Comparison of ENCODE assay signal across 18 cellular contexts in the genomic region with DNA sequence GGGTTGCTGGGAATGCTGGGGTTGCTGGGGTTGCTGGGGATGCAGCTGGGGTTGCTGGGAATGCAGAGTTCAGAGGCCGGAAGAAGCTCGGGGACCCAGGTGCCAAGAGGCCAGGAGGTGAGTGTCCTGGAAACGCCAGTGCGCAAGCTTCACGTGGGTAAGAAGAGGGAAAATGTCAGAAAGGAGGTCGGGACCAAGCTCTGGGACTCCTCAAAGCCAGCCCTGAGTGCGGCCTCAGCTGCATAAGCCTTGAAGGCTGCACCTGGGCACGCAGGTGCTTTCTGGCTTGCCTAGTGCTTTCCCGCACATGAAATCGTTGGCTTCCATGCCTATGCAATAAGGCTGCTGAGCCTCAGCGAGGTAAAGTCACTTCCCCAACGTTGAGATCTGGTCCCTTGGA. TPM values are rescaled to one million over a fixed set of nuclear protein-coding genes. Genes with fewer than 3 reads are reported as not detected.
DNase-seq lines count a peak whose midpoint lies in the region; ATAC-seq, FAIRE-seq and TF ChIP-seq lines count a peak whose summit lies in the region.
"Had no signal": no experiment of that assay in that cellular context is flagged by ENCODE, and none has a peak within 500 bp of the region (broad histone marks: within the 10 kb centered on the region; RNA-seq: fewer than 3 reads in every experiment).

No MANE protein-coding gene starts in this region.

- ATAC-seq in HCT116, result peak; percentile 4; the same call in 1 of the 2 replicates
- no peak for ATAC-seq in right cardiac atrium

- dilution Hi-C loops in mammary epithelial cell (cut with HindIII; ENCODE audit: low sequenced_read_pairs) (loop anchor here (5.0 kb wide), 1 partner anchor 44 kb away; no protein-coding TSS in a partner anchor), keratinocyte (cut with MboI; ENCODE audit: extremely low pct_ligation_motif_present, low sequenced_read_pairs) (no loop called here)

- no TSS peak for BruUV-seq in HCT116 (replicated peaks; lab: Mats Ljungman, UMichigan)
- BruUV-seq in mammary epithelial cell (replicated peaks; lab: Mats Ljungman, UMichigan), result no TSS peak

- H3K4me1 ChIP-seq in HCT116 (ENCODE audit: control insufficient read depth in 1 of 2, insufficient read depth in 2 of 2, low read length in 2 of 2), result peaks cover 22 to 57% of the 10 kb centered on the region in 2 experiments
- H3K4me1 ChIP-seq in mammary epithelial cell (ENCODE audit: insufficient read depth, low read length), result peaks cover 30% of the 10 kb centered on the region
- peaks cover 40% of the 10 kb centered on the region for H3K4me1 ChIP-seq in keratinocyte (ENCODE audit: control insufficient read depth, extremely low read depth, insufficient read depth, low read length)
- peaks cover 11 to 96% (median 50%) of the 10 kb centered on the region in 6 donors for H3K4me1 ChIP-seq in spleen
- H3K4me1 ChIP-seq in right cardiac atrium (ENCODE audit: control insufficient read depth, insufficient read depth, low read length), result no peaks in the 10 kb centered on the region
- H3K4me1 ChIP-seq: thyroid gland had no signal

- H3K36me3 ChIP-seq in HCT116 (ENCODE audit: control insufficient read depth in 1 of 2, insufficient read depth in 2 of 2, low read length in 2 of 2), result no peaks in the 10 kb centered on the region
- no peaks in the 10 kb centered on the region for H3K36me3 ChIP-seq in mammary epithelial cell (ENCODE audit: insufficient read depth, low read length)
- peaks cover 0 to 1% of the 10 kb centered on the region in 2 experiments for H3K36me3 ChIP-seq in keratinocyte (ENCODE audit: control insufficient read depth in 2 of 2, extremely low read depth in 1 of 2, insufficient read depth in 2 of 2, low read length in 2 of 2)
- peaks cover 0 to 15% (median 0%) of the 10 kb centered on the region in 6 donors for H3K36me3 ChIP-seq in spleen
- H3K36me3 ChIP-seq: BLaER1, thyroid gland had no signal

- RAD21 ChIA-PET in HCT116 (lab: Charles Lee; ENCODE audit: low non-redundant PET in 1 of 2, low total read pairs in 2 of 2, uncharacterized antibody in 2 of 2, unreplicated experiment in 2 of 2), result no interaction called here

- peak; percentile 34 for FAIRE-seq in keratinocyte (lab: Jason Lieb, UNC)
- FAIRE-seq: G401.6 had no signal

- H3K4me3 ChIP-seq in HCT116 (replicated peaks in 1 of 2; ENCODE audit: low read depth in 1 of 2, low read length in 2 of 2) (peak overlapping the region; percentile 21 to 33; a peak in 3 of 4 replicates), mammary epithelial cell (replicated peaks in 1 of 3; ENCODE audit: insufficient read depth in 1 of 3, low read depth in 2 of 3, low read length in 3 of 3) (no peak overlapping the region), keratinocyte (ENCODE audit: control insufficient read depth in 2 of 3, extremely low read depth in 1 of 3, insufficient read depth in 2 of 3, low read depth in 1 of 3, low read length in 3 of 3) (no peak overlapping the region), spleen (no peak overlapping the region), right cardiac atrium (ENCODE audit: low read length) (no peak overlapping the region)
- H3K4me3 ChIP-seq: BLaER1, SK-N-MC, thyroid gland had no signal

- WGBS in mammary epithelial cell (ENCODE audit: low coverage, missing lambda C conversion rate), result 100% methylated on average over 7 of the region's 12 CpGs
- 66 to 86% (median 77%) methylated on average over 12 of the region's 12 CpGs for WGBS in spleen, 5 donors
- WGBS in right cardiac atrium, result 76% methylated on average over 12 of the region's 12 CpGs

- intact Hi-C loops in HCT116 (cut with micrococcal nuclease), result no loop called here
- intact Hi-C loops in mammary epithelial cell (cut with micrococcal nuclease), result no loop called here
- intact Hi-C loops in spleen (cut with DNase I; ENCODE audit: low total_unique reads), result no loop called here
- intact Hi-C loops in right cardiac atrium (cut with DNase I), result no loop called here

- peak overlapping the region; percentile 26; the same call in 1 of the 2 replicates for H3K9ac ChIP-seq in HCT116 (ENCODE audit: low read length)
- no peak overlapping the region for H3K9ac ChIP-seq in mammary epithelial cell (ENCODE audit: insufficient read depth, low read length)
- H3K9ac ChIP-seq in keratinocyte (ENCODE audit: control insufficient read depth, extremely low read depth, insufficient read depth, low read length), result no peak overlapping the region
- H3K9ac ChIP-seq: BLaER1 had no signal

- H3K27ac ChIP-seq in HCT116 (ENCODE audit: low read depth, low read length), result no peak overlapping the region
- H3K27ac ChIP-seq in mammary epithelial cell (ENCODE audit: insufficient read depth, low read depth, low read length), result no peak overlapping the region
- peak overlapping the region; percentile 28 for H3K27ac ChIP-seq in keratinocyte (ENCODE audit: control insufficient read depth, insufficient read depth, low read length)
- peak overlapping the region in 7 of 8 donors; percentile 27 to 80 (median 68) for H3K27ac ChIP-seq in spleen
- no peak overlapping the region for H3K27ac ChIP-seq in right cardiac atrium (ENCODE audit: low read length)
- H3K27ac ChIP-seq: BLaER1, SK-N-MC, thyroid gland had no signal

- no peak for DNase-seq in HCT116 (ENCODE audit: low read depth, low spot score)
- no peak for DNase-seq in mammary epithelial cell
- no peak for DNase-seq in keratinocyte (ENCODE audit: low read depth, low spot score)
- DNase-seq in spleen, result no peak
- DNase-seq in DMS53 (lab: John Stamatoyannopoulos, UW), result no peak
- DNase-seq in NK-92 (lab: John Stamatoyannopoulos, UW; ENCODE audit: unreplicated experiment), result no peak
- no peak for DNase-seq in right cardiac atrium
- DNase-seq: activated CD4-positive, alpha-beta T cell treated with anti-CD3 and anti-CD28 coated beads for 4 hours; activated CD8-positive, alpha-beta memory T cell treated with anti-CD3 and anti-CD28 coated beads for 24 hours; activated gamma-delta T cell; activated T-cell treated with anti-CD3 and anti-CD28 coated beads, Interleukin-2, amount 50 U/mL, for 1 hour; NCI-H2029 treated with DMSO at 0.1 percent for 48 hours; NCI-H526 treated with DMSO at 0.1 percent for 48 hours; T-helper 2 cell had no signal

- no peak for TF ChIP-seq CTCF in HCT116 (IDR thresholded peaks at IDR 0.05 in 2 of 3, conservative IDR thresholded peaks at IDR 0.05 in 1 of 3; ENCODE audit: borderline replicate concordance in 1 of 3, insufficient read depth in 1 of 3, low read depth in 2 of 3, low read length in 2 of 3)
- TF ChIP-seq CTCF in mammary epithelial cell (conservative IDR thresholded peaks at IDR 0.05 in 1 of 2, IDR thresholded peaks at IDR 0.05 in 1 of 2; ENCODE audit: extremely low read depth in 1 of 2, insufficient read depth in 1 of 2, low read depth in 1 of 2, low read length in 2 of 2), result no peak
- TF ChIP-seq CTCF in keratinocyte (optimal IDR thresholded peaks at IDR 0.05 in 1 of 3, IDR thresholded peaks at IDR 0.05 in 1 of 3, conservative IDR thresholded peaks at IDR 0.05 in 1 of 3; ENCODE audit: extremely low read depth in 1 of 3, insufficient read depth in 2 of 3, low read length in 3 of 3), result no peak
- no peak for TF ChIP-seq CTCF in spleen (IDR thresholded peaks at IDR 0.05 in 8 of 11, conservative IDR thresholded peaks at IDR 0.05 in 3 of 11)

- H2AFZ ChIP-seq in HCT116 (ENCODE audit: low read depth, low read length, poor library complexity, severe bottlenecking), result no peak overlapping the region
- H2AFZ ChIP-seq in mammary epithelial cell (ENCODE audit: low read depth, low read length), result no peak overlapping the region
- no peak overlapping the region for H2AFZ ChIP-seq in keratinocyte (ENCODE audit: control insufficient read depth, low read length)

- H4K20me1 ChIP-seq in HCT116 (ENCODE audit: insufficient read depth) (no peaks in the 10 kb centered on the region), mammary epithelial cell (ENCODE audit: insufficient read depth, low read length) (no peaks in the 10 kb centered on the region), keratinocyte (ENCODE audit: control insufficient read depth, extremely low read depth, insufficient read depth, low read length) (no peaks in the 10 kb centered on the region)
- H4K20me1 ChIP-seq: BLaER1 had no signal

- CTCF ChIA-PET in HCT116 (lab: Charles Lee), result no interaction called here
- CTCF ChIA-PET in mammary epithelial cell (lab: Charles Lee; ENCODE audit: low non-redundant PET), result no interaction called here

- no peak for TF ChIP-seq POLR2A in HCT116 (IDR thresholded peaks at IDR 0.05; ENCODE audit: borderline replicate concordance, extremely low read depth, insufficient read depth, insufficient read length)
- TF ChIP-seq POLR2A in spleen (IDR thresholded peaks at IDR 0.05), result no peak

- in situ Hi-C loops in mammary epithelial cell (cut with MboI; ENCODE audit: low sequenced_read_pairs in 2 of 2), result loop anchor here in 1 of 2 donors (10.0 kb wide), 1 partner anchor 47 kb away; the partner anchor contains the start of gene PITPNM3

- H3K9me3 ChIP-seq in HCT116 (ENCODE audit: control insufficient read depth in 1 of 2, insufficient read depth in 1 of 2, low read depth in 1 of 2, low read length in 2 of 2), result no peaks in the 10 kb centered on the region
- no peaks in the 10 kb centered on the region for H3K9me3 ChIP-seq in mammary epithelial cell (replicated peaks; ENCODE audit: insufficient read depth, low read length)
- no peaks in the 10 kb centered on the region for H3K9me3 ChIP-seq in keratinocyte (ENCODE audit: control insufficient read depth, low read depth, low read length)
- H3K9me3 ChIP-seq in spleen, result no peaks in the 10 kb centered on the region
- H3K9me3 ChIP-seq in right cardiac atrium (ENCODE audit: control insufficient read depth, low read length), result no peaks in the 10 kb centered on the region
- H3K9me3 ChIP-seq: BLaER1, thyroid gland had no signal

- H3K27me3 ChIP-seq in HCT116 (ENCODE audit: insufficient read depth, low read length) (no peaks in the 10 kb centered on the region), mammary epithelial cell (ENCODE audit: insufficient read depth, low read length) (no peaks in the 10 kb centered on the region), keratinocyte (ENCODE audit: control insufficient read depth, extremely low read depth, insufficient read depth, low read length) (no peaks in the 10 kb centered on the region), spleen (replicated peaks in 1 of 7) (no peaks in the 10 kb centered on the region), right cardiac atrium (ENCODE audit: control insufficient read depth, insufficient read depth) (no peaks in the 10 kb centered on the region)
- H3K27me3 ChIP-seq: BLaER1, thyroid gland had no signal

- H3K79me2 ChIP-seq in HCT116 (ENCODE audit: insufficient read depth, low read length) (no peaks in the 10 kb centered on the region), mammary epithelial cell (ENCODE audit: insufficient read depth, low read length) (no peaks in the 10 kb centered on the region), keratinocyte (ENCODE audit: control insufficient read depth, insufficient read depth, low read length) (no peaks in the 10 kb centered on the region)

- peaks cover 2% of the 10 kb centered on the region for H3K9me1 ChIP-seq in keratinocyte (ENCODE audit: control insufficient read depth, extremely low read depth, insufficient read depth, low read length)

- no peaks in the 10 kb centered on the region for H3K9me2 ChIP-seq in HCT116 (ENCODE audit: insufficient read depth)

- H3K4me2 ChIP-seq in HCT116 (ENCODE audit: low read length) (peak overlapping the region; percentile 68), mammary epithelial cell (ENCODE audit: insufficient read depth, low read depth, low read length) (peak overlapping the region; percentile 2), keratinocyte (ENCODE audit: control insufficient read depth, extremely low read depth, insufficient read depth, low read depth, low read length) (peak overlapping the region; percentile 63)

- POLR2A ChIA-PET in HCT116 (lab: Charles Lee), result no interaction called here

- TF ChIP-seq RAD21 in HCT116 (IDR thresholded peaks at IDR 0.05; ENCODE audit: low read depth), result no peak

RNA-seq across cellular contexts. Expression of gene PITPNM3, which starts 48.3 kb away (rescaled TPM):
- total RNA-seq in HCT116 (2021; ENCODE audit: unreplicated experiment), result 4.2 TPM
- polyA plus RNA-seq in HCT116 (2012), result 4.0 and 4.2 TPM in 2 replicates
- total RNA-seq in mammary epithelial cell, result 10 to 100 TPM; 13.3 to 16.5 TPM
- 8.2 TPM for polyA plus RNA-seq in mammary epithelial cell
- 24.1 TPM for polyA minus RNA-seq in mammary epithelial cell
- 7.7 to 13.6 TPM (median 8.3 TPM) in 3 replicates for polyA plus RNA-seq in keratinocyte
- 4.5 TPM for polyA plus RNA-seq in keratinocyte (2011; ENCODE audit: low read depth)
- polyA plus RNA-seq in keratinocyte (2011; cell fraction: cytosol; rRNA removed), result 7.1 and 10.9 TPM in 2 replicates
- 19.5 and 25.2 TPM in 2 replicates for polyA plus RNA-seq in keratinocyte (2011; cell fraction: nucleus; rRNA removed)
- polyA plus RNA-seq in keratinocyte (2012; ENCODE audit: low replicate concordance), result 9.0 and 9.4 TPM in 2 replicates
- polyA minus RNA-seq in keratinocyte, result 11.0 to 20.7 TPM (median 16.5 TPM) in 3 replicates
- 16.3 TPM for polyA minus RNA-seq in keratinocyte (2011; cell fraction: cytosol; rRNA and poly(A)+ RNA removed)
- 15.8 and 17.8 TPM in 2 replicates for polyA minus RNA-seq in keratinocyte (2011; cell fraction: nucleus; rRNA and poly(A)+ RNA removed)
- 100 to 1,000 TPM in 6 of 7 donors, 10 to 100 TPM in 1; 51.9 to 215 (median 140) TPM for total RNA-seq in spleen
- polyA plus RNA-seq in spleen, result 10 to 100 TPM in 1 of 3 donors, 1 to 10 TPM in 2; 5.4 to 63.3 (median 9.1) TPM
- 1 to 10 TPM in 3 of 4 donors, under 1 TPM in 1; 0.95 to 3.4 (median 2.4) TPM for total RNA-seq in right cardiac atrium
- polyA plus RNA-seq in right cardiac atrium, result 3.0 TPM

Comparison
In these comparisons a context has a peak if more than half of its experiments do, and no peak if none do; other contexts are left out.
1. H3K27ac ChIP-seq: peak in keratinocyte (single experiment) and spleen (7 of 8); none in HCT116 (single experiment), mammary epithelial cell (single experiment) and right cardiac atrium (single experiment).
2. H3K4me2 ChIP-seq: peak in every context shown above with its lines; median percentile 68 in HCT116; 63 in keratinocyte; 2 in mammary epithelial cell.
3. H3K4me3 ChIP-seq: peak in HCT116 (2 of 2); none in mammary epithelial cell (0 of 3), keratinocyte (0 of 3), spleen (0 of 8) and right cardiac atrium (single experiment).